8 cellular contexts compared by ENCODE assay signal in the genomic region with DNA sequence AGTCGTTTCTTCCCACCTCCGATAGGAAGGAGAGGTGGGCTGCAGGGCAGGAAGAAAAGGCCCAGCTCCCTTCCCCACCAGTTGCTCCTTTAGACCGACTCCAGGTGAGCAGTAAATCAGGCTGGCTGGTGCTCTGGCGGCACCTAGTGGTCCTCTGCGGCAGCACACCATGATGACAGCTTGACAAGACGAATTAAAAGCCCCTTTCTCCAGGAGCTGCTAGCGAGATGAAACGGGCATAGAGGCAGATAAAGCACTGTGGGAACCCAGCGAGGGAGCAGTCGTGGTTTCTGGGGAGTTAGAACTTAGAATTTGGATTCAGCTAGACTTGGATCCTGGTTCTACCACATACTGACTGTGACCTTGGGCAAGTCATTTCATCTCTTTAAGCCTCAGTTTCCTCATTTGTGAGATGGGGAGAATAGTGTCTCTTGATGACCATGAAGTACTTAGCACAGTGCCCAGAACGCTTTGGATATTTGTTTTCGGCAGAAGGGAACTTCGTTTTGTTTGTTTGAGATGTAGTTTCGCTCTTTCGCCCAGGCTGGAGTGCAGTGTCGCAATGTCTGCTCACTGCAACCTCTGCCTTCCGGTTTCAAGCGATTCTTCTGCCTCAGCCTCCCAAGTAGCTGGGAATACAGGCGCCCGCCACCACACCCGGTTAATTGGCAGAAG. TPM values are rescaled to one million over a fixed set of nuclear protein-coding genes. Genes with fewer than 3 reads are reported as not detected.
DNase-seq lines count a peak whose midpoint lies in the region; ATAC-seq and TF ChIP-seq lines count a peak whose summit lies in the region.

No MANE protein-coding gene starts in this region.

- in situ Hi-C loops in Caki2 (cut with HindIII; ENCODE audit: low pct_unique_long_range_greater_than_20kb, low sequenced_read_pairs) = no loop called here

- no peaks in the 10 kb centered on the region for H3K9me3 ChIP-seq in lower lobe of right lung

- no peaks in the 10 kb centered on the region for H3K27me3 Mint-ChIP-seq in activated CD4-positive, alpha-beta memory T cell treated with anti-CD3 and anti-CD28 coated beads for 36 hours

- H3K4me1 ChIP-seq in lower lobe of right lung = peaks cover 14% of the 10 kb centered on the region

- TF ChIP-seq CTCF in HL-60 (IDR thresholded peaks at IDR 0.05; ENCODE audit: insufficient read depth, low read length) (peak; percentile 99), lower lobe of right lung (IDR thresholded peaks at IDR 0.05) (peak; percentile 97)

- intact Hi-C loops in activated CD4-positive, alpha-beta memory T cell treated with anti-CD3 and anti-CD28 coated beads for 36 hours (cut with micrococcal nuclease) = loop anchor here (1.0 to 2.0 kb wide), 6 partner anchors 24 to 261 kb away; no protein-coding TSS in a partner anchor
- intact Hi-C loops in lower lobe of right lung (cut with DNase I) = loop anchor here (10.0 kb wide), 1 partner anchor 194 kb away; no protein-coding TSS in a partner anchor

- CTCF ChIA-PET in activated CD4-positive, alpha-beta memory T cell treated with anti-CD3 and anti-CD28 coated beads for 36 hours (lab: Charles Lee) = interaction anchor here (0.6 to 9.6 kb wide), 79 partner anchors 10 to 1269 kb away, joined by 3 to 282 read pairs (median 5); a partner anchor contains a TSS

- no peak overlapping the region for H3K27ac ChIP-seq in HL-60 (replicated peaks)
- H3K27ac ChIP-seq in lower lobe of right lung = peak overlapping the region; percentile 73

- H3K27me3 ChIP-seq in HL-60 (ENCODE audit: insufficient read depth, poor library complexity, severe bottlenecking) = no peaks in the 10 kb centered on the region
- H3K27me3 ChIP-seq in lower lobe of right lung (ENCODE audit: low read depth) = peaks cover 3% of the 10 kb centered on the region

- DNase-seq in Caki2 (ENCODE audit: low read depth) (peak; percentile 65), HL-60 (ENCODE audit: low read depth in 1 of 2, low spot score in 1 of 2) (peak; percentile 52 to 84), NCI-H774 (lab: John Stamatoyannopoulos, UW) (peak; percentile 89), dermis microvascular lymphatic vessel endothelial cell (ENCODE audit: low read depth in 2 of 2) (peak; percentile 60 to 81), lower lobe of right lung (peak; percentile 85)
- DNase-seq in activated CD4-positive, alpha-beta memory T cell treated with anti-CD3 and anti-CD28 coated beads for 36 hours = peak; percentile 95
- DNase-seq in stimulated activated CD4-positive, alpha-beta T cell treated with anti-CD3 and anti-CD28 coated beads, TNF-alpha, amount 100 ng/mL, for 24 hours (ENCODE audit: low read depth in 3 of 3) = peak; percentile 77 to 91 (median 82)

- POLR2A ChIA-PET in activated CD4-positive, alpha-beta memory T cell treated with anti-CD3 and anti-CD28 coated beads for 36 hours (lab: Charles Lee) = interaction anchor here (0.6 to 2.5 kb wide), 5 partner anchors 35 to 196 kb away, joined by 3 to 9 read pairs (median 5); no protein-coding TSS in a partner anchor

- no peaks in the 10 kb centered on the region for H3K36me3 ChIP-seq in lower lobe of right lung

- H3K27ac Mint-ChIP-seq in activated CD4-positive, alpha-beta memory T cell treated with anti-CD3 and anti-CD28 coated beads for 36 hours = peak overlapping the region; percentile 2

- H3K36me3 Mint-ChIP-seq in activated CD4-positive, alpha-beta memory T cell treated with anti-CD3 and anti-CD28 coated beads for 36 hours = no peaks in the 10 kb centered on the region

- no peaks in the 10 kb centered on the region for H3K9me3 Mint-ChIP-seq in activated CD4-positive, alpha-beta memory T cell treated with anti-CD3 and anti-CD28 coated beads for 36 hours

- peak overlapping the region; percentile 4 for H3K4me3 Mint-ChIP-seq in activated CD4-positive, alpha-beta memory T cell treated with anti-CD3 and anti-CD28 coated beads for 36 hours

- H3K4me3 ChIP-seq in HL-60 (replicated peaks; ENCODE audit: insufficient read depth, low read length) (peak overlapping the region; percentile 12), lower lobe of right lung (peak overlapping the region; percentile 19)

- peaks cover 45% of the 10 kb centered on the region for H3K4me1 Mint-ChIP-seq in activated CD4-positive, alpha-beta memory T cell treated with anti-CD3 and anti-CD28 coated beads for 36 hours (ENCODE audit: low read depth)

- peak; percentile 88 to 95 for ATAC-seq in lower lobe of right lung
- no peak for ATAC-seq in HG02981 (IDR thresholded peaks at IDR 0.05; ENCODE audit: unreplicated experiment)

RNA-seq across cellular contexts. Expression of a gene that starts 21.8 kb away (rescaled TPM):
- not detected in 2 replicates for total RNA-seq in Caki2 (2014; rRNA removed; shearing (Covaris generic); ENCODE audit: low replicate concordance)
- total RNA-seq in activated CD4-positive, alpha-beta memory T cell treated with anti-CD3 and anti-CD28 coated beads for 36 hours = 10 to 100 TPM; 11.7 to 13.1 TPM
- total RNA-seq in dermis microvascular lymphatic vessel endothelial cell (0.39 and 0.51 TPM in 2 replicates), lower lobe of right lung (7.6 TPM)

RNA-seq across cellular contexts. Expression of a gene that starts 34.6 kb away (rescaled TPM):
- total RNA-seq in Caki2 (2014; rRNA removed; shearing (Covaris generic); ENCODE audit: low replicate concordance) = 12.2 and 18.9 TPM in 2 replicates
- total RNA-seq in activated CD4-positive, alpha-beta memory T cell treated with anti-CD3 and anti-CD28 coated beads for 36 hours = 100 to 1,000 TPM; 250 to 254 TPM
- total RNA-seq in dermis microvascular lymphatic vessel endothelial cell (3.7 and 4.2 TPM in 2 replicates), lower lobe of right lung (72.8 TPM)
